1 cellular context compared by ENCODE assay signal in genomic region chr1:94727846-94728715, GRCh38.
TF ChIP-seq lines count a peak whose summit lies in the region.

No MANE protein-coding gene starts in this region.

TF ChIP-seq in SK-N-SH treated with all-trans-retinoic acid at 6 μM for 48 hours, 23 proteins besides CTCF, POLR2A, EP300 and RAD21 (continued from another document):
- TF ChIP-seq GLIS3 (CRISPR knock-in tag; IDR thresholded peaks at IDR 0.05) (no peak), PPARA (CRISPR knock-in tag; IDR thresholded peaks at IDR 0.05; ENCODE audit: borderline replicate concordance) (no peak), ZNF8 (CRISPR knock-in tag; IDR thresholded peaks at IDR 0.05) (no peak), BACH2 (CRISPR knock-in tag; IDR thresholded peaks at IDR 0.05; ENCODE audit: borderline replicate concordance) (no peak), ZFP30 (CRISPR knock-in tag; IDR thresholded peaks at IDR 0.05) (no peak)
